In the genomic region with DNA sequence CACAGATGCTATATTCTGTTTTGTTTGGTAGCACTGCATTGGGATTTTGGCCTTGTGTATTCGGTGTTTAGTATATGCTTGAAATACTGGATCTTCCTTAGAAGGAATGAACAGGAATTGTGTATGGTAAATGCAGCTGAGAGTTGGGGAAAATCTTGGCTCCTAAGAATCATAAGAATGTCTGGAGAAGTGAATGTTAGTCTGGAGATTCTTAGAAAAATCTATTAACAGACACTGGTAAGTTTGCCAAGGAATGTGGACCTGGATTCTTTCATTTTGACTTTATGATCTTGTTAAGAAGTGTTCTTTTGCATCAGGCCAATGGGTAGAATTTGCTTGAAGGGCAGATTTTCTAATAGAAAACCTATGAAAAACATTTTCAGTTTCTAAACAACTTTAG, we compare ENCODE assay signal across 17 cellular contexts. TPM values are rescaled to one million over a fixed set of nuclear protein-coding genes. Genes with fewer than 3 reads are reported as not detected.
DNase-seq lines count a peak whose midpoint lies in the region; TF ChIP-seq lines count a peak whose summit lies in the region.
"Had no signal": no experiment of that assay in that cellular context is flagged by ENCODE, and none has a peak within 500 bp of the region (broad histone marks: within the 10 kb centered on the region; RNA-seq: fewer than 3 reads in every experiment).

No MANE protein-coding gene starts in this region.

- no peaks in the 10 kb centered on the region for H4K20me1 ChIP-seq in SK-N-SH (ENCODE audit: insufficient read depth)

- peaks cover 11% of the 10 kb centered on the region; the same call in 1 of the 2 replicates for H3K79me2 ChIP-seq in SK-N-SH (ENCODE audit: insufficient read depth)

- H3K4me3 ChIP-seq in SK-N-SH (ENCODE audit: low read depth in 2 of 2, low read length in 1 of 2) (no peak overlapping the region), fibroblast of the aortic adventitia (ENCODE audit: low read depth, low read length) (no peak overlapping the region), breast epithelium (no peak overlapping the region), right atrium auricular region (no peak overlapping the region)
- H3K4me3 ChIP-seq: HAP-1, testis had no signal

- no peak overlapping the region for H3K4me3 Mint-ChIP-seq in activated T-cell treated with anti-CD3 and anti-CD28 coated beads, Interleukin-2, amount 50 U/mL, for 24 hours
- H3K4me3 Mint-ChIP-seq: activated CD4-positive, alpha-beta memory T cell treated with anti-CD3 and anti-CD28 coated beads, Interleukin-2, amount 10 ng/mL, durations not matched to agents 7 days and 5 days; activated T-helper 1 cell treated with anti-CD3 and anti-CD28 coated beads, Interleukin-12 subunit alpha, Interleukin-12 subunit beta, Interleukin-2, Interleukin-4 antibody, amounts not matched to agents 30 ng/mL and 10 ng/mL and 1 ng/mL, durations not matched to agents 14 hours and 24 hours and 36 hours had no signal

- peaks cover 19% of the 10 kb centered on the region for H3K4me1 Mint-ChIP-seq in activated T-cell treated with anti-CD3 and anti-CD28 coated beads, Interleukin-2, amount 50 U/mL, for 24 hours (ENCODE audit: low read depth)

- H3K4me1 ChIP-seq in SK-N-SH (ENCODE audit: control insufficient read depth in 1 of 2, insufficient read depth in 2 of 2, low read depth in 1 of 2, low read length in 1 of 2), result peaks cover 0 to 3% of the 10 kb centered on the region in 2 experiments; a peak in 2 of 4 replicates
- no peaks in the 10 kb centered on the region for H3K4me1 ChIP-seq in breast epithelium
- peaks cover 0 to 3% of the 10 kb centered on the region in 2 donors for H3K4me1 ChIP-seq in right atrium auricular region

- H3F3A ChIP-seq in SK-N-SH (replicated peaks; ENCODE audit: insufficient read depth), result no peaks in the 10 kb centered on the region

- DNase-seq in AG08395 (ENCODE audit: low spot score) (peak; percentile 50), SK-N-SH (no peak), fibroblast of the aortic adventitia (ENCODE audit: low read depth) (peak; percentile 92), renal cortical epithelial cell (ENCODE audit: low read depth) (peak; percentile 69), breast epithelium (ENCODE audit: low spot score in 2 of 2) (no peak), head of caudate nucleus (no peak), right atrium auricular region (ENCODE audit: low spot score) (no peak)
- DNase-seq in activated T-cell treated with anti-CD3 and anti-CD28 coated beads, Interleukin-2, amount 50 U/mL, for 24 hours, result no peak
- DNase-seq: activated CD4-positive, alpha-beta memory T cell treated with anti-CD3 and anti-CD28 coated beads, Interleukin-2, amount 10 ng/mL, durations not matched to agents 7 days and 5 days; Caco-2; GF-D8; NCI-H1694 treated with DMSO at 0.1 percent for 48 hours; NCI-H446 treated with DMSO at 0.1 percent for 48 hours; Right ventricle myocardium superior; testis had no signal

- intact Hi-C loops in breast epithelium (cut with DNase I; ENCODE audit: low total_unique reads), result no loop called here
- intact Hi-C loops in head of caudate nucleus (cut with DNase I), result no loop called here

- POLR2A ChIA-PET in SK-N-SH (lab: Yijun Ruan, JAX), result no interaction called here

- TF ChIP-seq CTCF in SK-N-SH (IDR thresholded peaks at IDR 0.05) (no peak), fibroblast of the aortic adventitia (IDR thresholded peaks at IDR 0.05; ENCODE audit: insufficient read depth, low read length) (no peak), breast epithelium (IDR thresholded peaks at IDR 0.05) (no peak), right atrium auricular region (IDR thresholded peaks at IDR 0.05) (no peak)

- H3K27ac ChIP-seq in SK-N-SH (ENCODE audit: low read depth in 2 of 2, low read length in 1 of 2) (peak overlapping the region; percentile 12 to 74; a peak in 2 of 4 replicates), breast epithelium (no peak overlapping the region), right atrium auricular region (no peak overlapping the region)

- TF ChIP-seq RAD21 in SK-N-SH (IDR thresholded peaks at IDR 0.05; ENCODE audit: low read length), result no peak

- no peaks in the 10 kb centered on the region for H3K27me3 Mint-ChIP-seq in activated T-cell treated with anti-CD3 and anti-CD28 coated beads, Interleukin-2, amount 50 U/mL, for 24 hours
- H3K27me3 Mint-ChIP-seq: activated CD4-positive, alpha-beta memory T cell treated with anti-CD3 and anti-CD28 coated beads, Interleukin-2, amount 10 ng/mL, durations not matched to agents 7 days and 5 days had no signal

- H3K9me3 Mint-ChIP-seq in activated T-cell treated with anti-CD3 and anti-CD28 coated beads, Interleukin-2, amount 50 U/mL, for 24 hours, result no peaks in the 10 kb centered on the region
- H3K9me3 Mint-ChIP-seq: activated CD4-positive, alpha-beta memory T cell treated with anti-CD3 and anti-CD28 coated beads, Interleukin-2, amount 10 ng/mL, durations not matched to agents 7 days and 5 days; activated T-helper 1 cell treated with anti-CD3 and anti-CD28 coated beads, Interleukin-12 subunit alpha, Interleukin-12 subunit beta, Interleukin-2, Interleukin-4 antibody, amounts not matched to agents 30 ng/mL and 10 ng/mL and 1 ng/mL, durations not matched to agents 14 hours and 24 hours and 36 hours had no signal

- H3K9me3 ChIP-seq in SK-N-SH, result no peaks in the 10 kb centered on the region
- no peaks in the 10 kb centered on the region for H3K9me3 ChIP-seq in breast epithelium
- H3K9me3 ChIP-seq in right atrium auricular region, result no peaks in the 10 kb centered on the region
- H3K9me3 ChIP-seq: Caco-2, HAP-1, testis had no signal

- no peaks in the 10 kb centered on the region for H3K9me2 ChIP-seq in SK-N-SH

- no peak for TF ChIP-seq POLR2A in breast epithelium (IDR thresholded peaks at IDR 0.05)

- no peaks in the 10 kb centered on the region for H3K36me3 Mint-ChIP-seq in activated T-cell treated with anti-CD3 and anti-CD28 coated beads, Interleukin-2, amount 50 U/mL, for 24 hours (ENCODE audit: low read depth)

- no peaks in the 10 kb centered on the region for H3K27me3 ChIP-seq in SK-N-SH (ENCODE audit: insufficient read depth)
- no peaks in the 10 kb centered on the region for H3K27me3 ChIP-seq in breast epithelium
- no peaks in the 10 kb centered on the region for H3K27me3 ChIP-seq in right atrium auricular region
- H3K27me3 ChIP-seq: testis had no signal

- peak overlapping the region; percentile 7; the same call in 1 of the 2 replicates for H3K4me2 ChIP-seq in SK-N-SH

- TF ChIP-seq EP300 in SK-N-SH (IDR thresholded peaks at IDR 0.05; ENCODE audit: borderline replicate concordance in 1 of 2, low read depth in 1 of 2, low read length in 1 of 2), result no peak

- H2AFZ ChIP-seq in SK-N-SH (ENCODE audit: low read depth), result no peak overlapping the region

- no peaks in the 10 kb centered on the region for H3K36me3 ChIP-seq in SK-N-SH (replicated peaks in 1 of 2; ENCODE audit: control insufficient read depth in 1 of 2, insufficient read depth in 2 of 2, low read length in 1 of 2)
- H3K36me3 ChIP-seq in breast epithelium, result no peaks in the 10 kb centered on the region
- H3K36me3 ChIP-seq in right atrium auricular region, result no peaks in the 10 kb centered on the region
- H3K36me3 ChIP-seq: HAP-1 had no signal

- WGBS in SK-N-SH (ENCODE audit: low lambda C conversion rate), result 83% methylated on average over 1 of the region's 1 CpG

- CTCF ChIA-PET in SK-N-SH (lab: Yijun Ruan, JAX), result interaction anchor here (0.9 to 1.4 kb wide), 3 partner anchors 11 to 30 kb away, joined by 3 to 4 read pairs (median 3); no protein-coding TSS in a partner anchor

- no peak overlapping the region for H3K9ac ChIP-seq in SK-N-SH

- no peak overlapping the region for H3K27ac Mint-ChIP-seq in activated T-cell treated with anti-CD3 and anti-CD28 coated beads, Interleukin-2, amount 50 U/mL, for 24 hours
- H3K27ac Mint-ChIP-seq: activated CD4-positive, alpha-beta memory T cell treated with anti-CD3 and anti-CD28 coated beads, Interleukin-2, amount 10 ng/mL, durations not matched to agents 7 days and 5 days; activated T-helper 1 cell treated with anti-CD3 and anti-CD28 coated beads, Interleukin-12 subunit alpha, Interleukin-12 subunit beta, Interleukin-2, Interleukin-4 antibody, amounts not matched to agents 30 ng/mL and 10 ng/mL and 1 ng/mL, durations not matched to agents 14 hours and 24 hours and 36 hours had no signal

TF ChIP-seq in SK-N-SH, 30 proteins besides CTCF, POLR2A, EP300 and RAD21 (continues in another document):
- TF ChIP-seq TCF12 (IDR thresholded peaks at IDR 0.05) (peak; percentile 89), YY1 (IDR thresholded peaks at IDR 0.05; ENCODE audit: low read depth) (no peak), SIN3A (IDR thresholded peaks at IDR 0.05; ENCODE audit: borderline replicate concordance, low read depth, low read length) (no peak), FOSL2 (IDR thresholded peaks at IDR 0.05; ENCODE audit: borderline replicate concordance, low read depth) (no peak)
- TF ChIP-seq, protein P1, sequence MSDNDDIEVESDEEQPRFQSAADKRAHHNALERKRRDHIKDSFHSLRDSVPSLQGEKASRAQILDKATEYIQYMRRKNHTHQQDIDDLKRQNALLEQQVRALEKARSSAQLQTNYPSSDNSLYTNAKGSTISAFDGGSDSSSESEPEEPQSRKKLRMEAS (IDR thresholded peaks at IDR 0.05; ENCODE audit: low read depth), result no peak

RNA-seq across cellular contexts. Expression of gene SNX30, which starts 38.9 kb away (rescaled TPM):
- 2.7 and 5.3 TPM in 2 replicates for polyA plus RNA-seq in SK-N-SH (2012; rRNA removed)
- polyA plus RNA-seq in SK-N-SH (2012; cell fraction: cytosol; rRNA removed), result 3.6 and 3.9 TPM in 2 replicates
- polyA plus RNA-seq in SK-N-SH (2012; cell fraction: nucleus; rRNA removed), result 5.6 and 10.5 TPM in 2 replicates
- total RNA-seq in fibroblast of the aortic adventitia (ENCODE audit: low replicate concordance) (22.0 and 24.1 TPM in 2 replicates), renal cortical epithelial cell (20.7 and 61.9 TPM in 2 replicates), breast epithelium (10 to 100 TPM; 15.2 to 18.7 (median 16.4) TPM), right atrium auricular region (1 to 10 TPM; 5.0 to 5.7 TPM)

Comparison
In these comparisons a context has a peak if more than half of its experiments do, and no peak if none do; other contexts are left out.
1. DNase-seq: peak in AG08395 (single experiment), fibroblast of the aortic adventitia (single experiment) and renal cortical epithelial cell (single experiment); none in SK-N-SH (single experiment), breast epithelium (0 of 2), head of caudate nucleus (0 of 42), activated T-cell treated with anti-CD3 and anti-CD28 coated beads, Interleukin-2, amount 50 U/mL, for 24 hours (single experiment) and right atrium auricular region (single experiment).
2. H3K27ac ChIP-seq: peak in SK-N-SH (2 of 2); none in breast epithelium (0 of 2) and right atrium auricular region (0 of 2).